In the genomic region with DNA sequence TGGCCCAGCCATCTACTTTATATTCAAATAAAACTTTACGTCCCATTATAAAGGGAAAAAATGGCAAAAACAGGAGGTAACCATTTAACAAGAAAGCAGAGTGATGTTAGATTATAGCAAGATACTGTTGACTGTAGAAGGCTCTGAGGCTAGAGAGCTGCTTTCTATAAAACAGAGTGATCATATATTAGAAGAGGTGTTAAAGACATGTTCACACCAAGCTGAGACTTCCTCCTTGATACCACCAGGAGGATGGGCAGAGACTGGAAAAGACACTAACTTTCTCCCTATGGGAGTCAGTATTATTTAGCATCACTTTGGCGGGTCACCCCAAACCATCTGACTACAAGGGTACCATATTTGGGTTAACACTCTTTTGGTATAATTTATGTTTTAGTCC, we compare ENCODE assay signal across 17 cellular contexts. TPM values are rescaled to one million over a fixed set of nuclear protein-coding genes. Genes with fewer than 3 reads are reported as not detected.
DNase-seq lines count a peak whose midpoint lies in the region; ATAC-seq, FAIRE-seq and TF ChIP-seq lines count a peak whose summit lies in the region.
"Had no signal": no experiment of that assay in that cellular context is flagged by ENCODE, and none has a peak within 500 bp of the region (broad histone marks: within the 10 kb centered on the region; RNA-seq: fewer than 3 reads in every experiment).

No MANE protein-coding gene starts in this region.

- peaks cover 2% of the 10 kb centered on the region in 2 donors for H3K36me3 Mint-ChIP-seq in activated T-cell treated with anti-CD3 and anti-CD28 coated beads, Interleukin-2, amount 50 U/mL, for 72 hours (ENCODE audit: insufficient read depth in 2 of 2)
- no peaks in the 10 kb centered on the region for H3K36me3 Mint-ChIP-seq in astrocyte (ENCODE audit: low read depth, unreplicated experiment)
- H3K36me3 Mint-ChIP-seq: activated naive CD4-positive, alpha-beta T cell treated with anti-CD3 and anti-CD28 coated beads, Interleukin-2, amount 50 U/mL, for 24 hours had no signal

- H3K27me3 Mint-ChIP-seq in activated T-cell treated with anti-CD3 and anti-CD28 coated beads, Interleukin-2, amount 50 U/mL, for 72 hours (ENCODE audit: low read depth), result peaks cover 85% of the 10 kb centered on the region
- peaks cover 79% of the 10 kb centered on the region for H3K27me3 Mint-ChIP-seq in astrocyte (ENCODE audit: low read depth, unreplicated experiment)

- H3K4me3 ChIP-seq in OCI-LY7 (ENCODE audit: low read depth, low read length, poor library complexity, severe bottlenecking) (peak overlapping the region; percentile 87), astrocyte (ENCODE audit: insufficient read depth, low read depth, low read length) (no peak overlapping the region), upper lobe of right lung (no peak overlapping the region), aorta (ENCODE audit: low read length in 2 of 2) (no peak overlapping the region)
- H3K4me3 ChIP-seq: K562, SK-N-MC had no signal

- ATAC-seq in activated T-cell treated with anti-CD3 and anti-CD28 coated beads, Interleukin-2, amount 50 U/mL, for 72 hours (replicated peaks in 1 of 2), result no peak
- no peak for ATAC-seq in upper lobe of right lung
- ATAC-seq in aorta (ENCODE audit: low FRiP score), result no peak

- H3K9me2 ChIP-seq in OCI-LY7 (ENCODE audit: insufficient read depth, low read length), result no peaks in the 10 kb centered on the region

- H3K9ac ChIP-seq in astrocyte (ENCODE audit: low read length), result no peak overlapping the region

- FAIRE-seq in astrocyte (lab: Jason Lieb, UNC), result no peak
- FAIRE-seq: bronchial epithelial cell had no signal

- peak overlapping the region; percentile 39 for H3K27ac Mint-ChIP-seq in activated T-cell treated with anti-CD3 and anti-CD28 coated beads, Interleukin-2, amount 50 U/mL, for 72 hours
- H3K27ac Mint-ChIP-seq in astrocyte (ENCODE audit: unreplicated experiment), result peak overlapping the region; percentile 5
- H3K27ac Mint-ChIP-seq: activated naive CD4-positive, alpha-beta T cell treated with anti-CD3 and anti-CD28 coated beads, Interleukin-2, amount 50 U/mL, for 24 hours had no signal

- peaks cover 43% of the 10 kb centered on the region for H3K79me2 ChIP-seq in OCI-LY7 (ENCODE audit: insufficient read depth, low read depth, low read length)
- H3K79me2 ChIP-seq in astrocyte (ENCODE audit: insufficient read depth, low read length), result no peaks in the 10 kb centered on the region

- H3K4me1 ChIP-seq in OCI-LY7 (ENCODE audit: insufficient read depth, low read length, poor library complexity, severe bottlenecking) (peaks cover 60% of the 10 kb centered on the region), astrocyte (ENCODE audit: insufficient read depth, low read length) (peaks cover 25% of the 10 kb centered on the region), upper lobe of right lung (peaks cover 30% of the 10 kb centered on the region), aorta (ENCODE audit: control insufficient read depth in 1 of 2, insufficient read depth in 2 of 2, low read length in 2 of 2) (no peaks in the 10 kb centered on the region)

- H3K9me3 Mint-ChIP-seq in activated T-cell treated with anti-CD3 and anti-CD28 coated beads, Interleukin-2, amount 50 U/mL, for 72 hours, result no peaks in the 10 kb centered on the region
- H3K9me3 Mint-ChIP-seq in astrocyte (ENCODE audit: unreplicated experiment), result peaks cover 6% of the 10 kb centered on the region
- H3K9me3 Mint-ChIP-seq: activated naive CD4-positive, alpha-beta T cell treated with anti-CD3 and anti-CD28 coated beads, Interleukin-2, amount 50 U/mL, for 24 hours had no signal

- TF ChIP-seq CTCF in OCI-LY7 (conservative IDR thresholded peaks at IDR 0.05; ENCODE audit: low read length), result no peak
- TF ChIP-seq CTCF in astrocyte (IDR thresholded peaks at IDR 0.05; ENCODE audit: insufficient read depth, low read depth, low read length), result no peak
- TF ChIP-seq CTCF in upper lobe of right lung (IDR thresholded peaks at IDR 0.05), result no peak

- DNase-seq in activated T-cell treated with anti-CD3 and anti-CD28 coated beads, Interleukin-2, amount 50 U/mL, for 72 hours, result no peak
- DNase-seq in activated T-cell treated with anti-CD3 and anti-CD28 coated beads for 4 hours (no peak), OCI-LY7 (ENCODE audit: low spot score) (no peak), astrocyte (ENCODE audit: low read depth) (no peak), upper lobe of right lung (no peak), aorta (no peak), DMS53 (lab: John Stamatoyannopoulos, UW) (no peak), NCI-H2029 (lab: John Stamatoyannopoulos, UW) (no peak)
- DNase-seq: Caco-2, NCI-H1417 treated with DMSO at 0.1 percent for 48 hours, NCI-H446 had no signal

- peaks cover 36% of the 10 kb centered on the region for H3K36me3 ChIP-seq in OCI-LY7 (ENCODE audit: insufficient read depth, low read length)
- no peaks in the 10 kb centered on the region for H3K36me3 ChIP-seq in astrocyte (ENCODE audit: insufficient read depth, low read length)
- no peaks in the 10 kb centered on the region for H3K36me3 ChIP-seq in upper lobe of right lung
- H3K36me3 ChIP-seq in aorta (ENCODE audit: control insufficient read depth in 1 of 2, insufficient read depth in 2 of 2, low read length in 1 of 2), result no peaks in the 10 kb centered on the region

- H3K27me3 ChIP-seq in astrocyte (ENCODE audit: insufficient read depth, low read length), result peaks cover 16% of the 10 kb centered on the region
- H3K27me3 ChIP-seq in upper lobe of right lung, result no peaks in the 10 kb centered on the region
- no peaks in the 10 kb centered on the region for H3K27me3 ChIP-seq in aorta (ENCODE audit: control insufficient read depth in 1 of 2, insufficient read depth in 2 of 2, low read length in 1 of 2)

- WGBS in aorta, 2 donors, result 77% methylated on average over 2 of the region's 2 CpGs

- intact Hi-C loops in OCI-LY7 (cut with micrococcal nuclease; ENCODE audit: unreplicated experiment) (loop anchor here (2.0 to 5.0 kb wide), 3 partner anchors 64 to 132 kb away; a partner anchor contains a TSS), upper lobe of right lung (cut with DNase I) (no loop called here), aorta (cut with DNase I) (no loop called here)

- peak overlapping the region; percentile 94 for H3K27ac ChIP-seq in OCI-LY7 (ENCODE audit: low read depth, low read length, poor library complexity, severe bottlenecking)
- no peak overlapping the region for H3K27ac ChIP-seq in astrocyte (ENCODE audit: low read depth, low read length)
- H3K27ac ChIP-seq in upper lobe of right lung, result peak overlapping the region; percentile 2
- H3K27ac ChIP-seq in aorta (ENCODE audit: low read depth in 1 of 2, low read length in 2 of 2), result no peak overlapping the region
- H3K27ac ChIP-seq: SK-N-MC had no signal

- H2AFZ ChIP-seq in OCI-LY7 (ENCODE audit: low read length) (peak overlapping the region; percentile 28; the same call in 1 of the 2 replicates), astrocyte (ENCODE audit: low read depth, low read length) (no peak overlapping the region)

- POLR2A ChIA-PET in OCI-LY7 (lab: Charles Lee), result interaction anchor here (0.6 to 4.1 kb wide), 7 partner anchors 11 to 133 kb away, joined by 3 to 53 read pairs (median 4); a partner anchor contains a TSS

- BruUV-seq in OCI-LY7 (replicated peaks; lab: Mats Ljungman, UMichigan), result no TSS peak

- peaks cover 83% of the 10 kb centered on the region for H3K4me1 Mint-ChIP-seq in activated T-cell treated with anti-CD3 and anti-CD28 coated beads, Interleukin-2, amount 50 U/mL, for 72 hours (ENCODE audit: low read depth)
- H3K4me1 Mint-ChIP-seq in astrocyte (ENCODE audit: low read depth, unreplicated experiment), result peaks cover 6% of the 10 kb centered on the region

- no peaks in the 10 kb centered on the region for H3K9me3 ChIP-seq in OCI-LY7 (ENCODE audit: low read length)
- H3K9me3 ChIP-seq in astrocyte (ENCODE audit: insufficient read depth, low read depth, low read length), result no peaks in the 10 kb centered on the region
- no peaks in the 10 kb centered on the region for H3K9me3 ChIP-seq in upper lobe of right lung
- H3K9me3 ChIP-seq in aorta (ENCODE audit: control insufficient read depth, low read length), result no peaks in the 10 kb centered on the region
- H3K9me3 ChIP-seq: Caco-2 had no signal

- CTCF ChIA-PET in OCI-LY7 (lab: Charles Lee; ENCODE audit: unreplicated experiment), result interaction anchor here (3.9 kb wide), 1 partner anchor 12 kb away, joined by 28 read pairs; no protein-coding TSS in a partner anchor

- H3K4me2 ChIP-seq in OCI-LY7 (ENCODE audit: low read length), result peak overlapping the region; percentile 76
- H3K4me2 ChIP-seq in astrocyte (ENCODE audit: low read length), result no peak overlapping the region

- H3K4me3 Mint-ChIP-seq in activated T-cell treated with anti-CD3 and anti-CD28 coated beads, Interleukin-2, amount 50 U/mL, for 72 hours, result peak overlapping the region in 1 of 2 donors; percentile 86
- H3K4me3 Mint-ChIP-seq in astrocyte (ENCODE audit: unreplicated experiment), result no peak overlapping the region
- H3K4me3 Mint-ChIP-seq: activated naive CD4-positive, alpha-beta T cell treated with anti-CD3 and anti-CD28 coated beads, Interleukin-2, amount 50 U/mL, for 24 hours had no signal

- peaks cover 27% of the 10 kb centered on the region for H4K20me1 ChIP-seq in OCI-LY7 (ENCODE audit: insufficient read depth, low read length)
- no peaks in the 10 kb centered on the region for H4K20me1 ChIP-seq in astrocyte (ENCODE audit: insufficient read depth, low read length)

RNA-seq across cellular contexts. Expression of a gene that starts 0.7 kb away (rescaled TPM):
- 1 to 10 TPM; 3.1 to 7.2 TPM for total RNA-seq in activated T-cell treated with anti-CD3 and anti-CD28 coated beads, Interleukin-2, amount 50 U/mL, for 72 hours
- total RNA-seq in OCI-LY7 (2014; rRNA removed; shearing (Covaris generic)), result 56.1 and 68.7 TPM in 2 replicates
- 101 and 124 TPM in 2 replicates for total RNA-seq in OCI-LY7 (2022)
- total RNA-seq in astrocyte, result not detected in 2 replicates
- 78.9 TPM for total RNA-seq in upper lobe of right lung
- 100 to 1,000 TPM in 1 of 2 donors, 10 to 100 TPM in 1; 19.6 to 104 TPM for total RNA-seq in aorta
- 1 to 10 TPM; 2.0 to 2.4 TPM for polyA plus RNA-seq in aorta
- total RNA-seq: bronchial epithelial cell had no signal

RNA-seq across cellular contexts. Expression of a gene that starts 57.7 kb away (rescaled TPM):
- total RNA-seq in activated T-cell treated with anti-CD3 and anti-CD28 coated beads, Interleukin-2, amount 50 U/mL, for 72 hours, result under 1 TPM in 1 of 2 donors, not detected in 1; 0.60 TPM
- total RNA-seq in OCI-LY7 (2014; rRNA removed; shearing (Covaris generic)), result 0.23 and 0.57 TPM in 2 replicates
- total RNA-seq in OCI-LY7 (2022), result not detected in 2 replicates
- 0.34 and 0.70 TPM in 2 replicates for total RNA-seq in astrocyte
- 0.69 TPM for total RNA-seq in upper lobe of right lung
- 1 to 10 TPM in 1 of 2 donors, under 1 TPM in 1; 0.58 to 5.6 TPM for total RNA-seq in aorta
- under 1 TPM in 1 of 2 donors, not detected in 1; 0.51 TPM for polyA plus RNA-seq in aorta
- total RNA-seq: activated CD8-positive, alpha-beta memory T cell treated with anti-CD3 and anti-CD28 coated beads for 36 hours; bronchial epithelial cell; Caco-2; osteoblast had no signal

Comparison
In these comparisons a context has a peak if more than half of its experiments do, and no peak if none do; other contexts are left out.
1. H3K27ac ChIP-seq: peak in OCI-LY7 (single experiment) and upper lobe of right lung (single experiment); none in astrocyte (single experiment) and aorta (0 of 2).